8 cellular contexts compared by ENCODE assay signal in genomic region chr2:110383163-110384048, GRCh38.
DNase-seq lines count a peak whose midpoint lies in the region; ATAC-seq and TF ChIP-seq lines count a peak whose summit lies in the region.
"Not testable (repeated sequence)": the region's sequence is repeated elsewhere in the genome, so short reads cannot be mapped to it uniquely, and the experiment has no call there.

No MANE protein-coding gene starts in this region.

- intact Hi-C loops in Calu3 (cut with micrococcal nuclease; ENCODE audit: unreplicated experiment); heart right ventricle (cut with DNase I): not testable (repeated sequence)

- H3K36me3 ChIP-seq in heart right ventricle, result not testable (repeated sequence)

- no CpG with 5 or more reads among the region's 75 CpGs for WGBS in heart right ventricle, 2 donors

- not testable (repeated sequence) for H3K4me1 ChIP-seq in heart right ventricle

- not testable (repeated sequence) for H3K27me3 ChIP-seq in heart right ventricle

- ATAC-seq in GM21529 (IDR thresholded peaks at IDR 0.05; ENCODE audit: unreplicated experiment) (peak; percentile 61), HG03108 (IDR thresholded peaks at IDR 0.05; ENCODE audit: unreplicated experiment) (peak; percentile 55), SK-N-SH treated with all-trans-retinoic acid at 6 μM for 48 hours (peak; percentile 95), heart right ventricle (peak; percentile 79 to 88 (median 84)), naive B cell (ENCODE audit: low read depth in 2 of 2) (peak; percentile 84 to 86)
- peak; percentile 88 for ATAC-seq in activated naive CD8-positive, alpha-beta T cell treated with anti-CD3 and anti-CD28 coated beads, Interleukin-2, amount 10 ng/mL, durations not matched to agents 7 days and 5 days (ENCODE audit: low read depth)
- ATAC-seq in stimulated activated naive CD8-positive, alpha-beta T cell treated with anti-CD3 and anti-CD28 coated beads, Interleukin-15, amount 100 ng/mL, for 72 hours, result peak; percentile 88

- not testable (repeated sequence) for H3K9me3 ChIP-seq in heart right ventricle

- H3K4me1 Mint-ChIP-seq in Calu3 (ENCODE audit: low read depth, unreplicated experiment); activated naive CD8-positive, alpha-beta T cell treated with anti-CD3 and anti-CD28 coated beads, Interleukin-2, amount 10 ng/mL, durations not matched to agents 7 days and 5 days; naive B cell; stimulated activated naive CD8-positive, alpha-beta T cell treated with anti-CD3 and anti-CD28 coated beads, Interleukin-15, amount 100 ng/mL, for 72 hours: not testable (repeated sequence)

- POLR2A ChIA-PET in activated naive CD8-positive, alpha-beta T cell treated with anti-CD3 and anti-CD28 coated beads, Interleukin-2, amount 10 ng/mL, durations not matched to agents 7 days and 5 days (lab: Charles Lee), result not testable (repeated sequence)

- not testable (repeated sequence) for H3K4me3 ChIP-seq in heart right ventricle

- DNase-seq in Calu3; activated naive CD8-positive, alpha-beta T cell treated with anti-CD3 and anti-CD28 coated beads, Interleukin-2, amount 10 ng/mL, durations not matched to agents 7 days and 5 days; heart right ventricle; naive B cell; stimulated activated naive CD8-positive, alpha-beta T cell treated with anti-CD3 and anti-CD28 coated beads, Interleukin-15, amount 100 ng/mL, for 72 hours: not testable (repeated sequence)

- not testable (repeated sequence) for TF ChIP-seq CTCF in Calu3 (IDR thresholded peaks at IDR 0.05; ENCODE audit: unreplicated experiment); heart right ventricle (IDR thresholded peaks at IDR 0.05)

- TSS peak; percentile 2 for BruUV-seq in Calu3 (replicated peaks; lab: Mats Ljungman, UMichigan)

- H3K27me3 Mint-ChIP-seq in Calu3 (ENCODE audit: unreplicated experiment); activated naive CD8-positive, alpha-beta T cell treated with anti-CD3 and anti-CD28 coated beads, Interleukin-2, amount 10 ng/mL, durations not matched to agents 7 days and 5 days; naive B cell; stimulated activated naive CD8-positive, alpha-beta T cell treated with anti-CD3 and anti-CD28 coated beads, Interleukin-15, amount 100 ng/mL, for 72 hours: not testable (repeated sequence)

- not testable (repeated sequence) for H3K27ac ChIP-seq in heart right ventricle

- peak overlapping the region; percentile 51 for H3K4me3 Mint-ChIP-seq in Calu3 (ENCODE audit: low read depth, unreplicated experiment)
- H3K4me3 Mint-ChIP-seq in activated naive CD8-positive, alpha-beta T cell treated with anti-CD3 and anti-CD28 coated beads, Interleukin-2, amount 10 ng/mL, durations not matched to agents 7 days and 5 days; naive B cell; stimulated activated naive CD8-positive, alpha-beta T cell treated with anti-CD3 and anti-CD28 coated beads, Interleukin-15, amount 100 ng/mL, for 72 hours: not testable (repeated sequence)

- not testable (repeated sequence) for H3K27ac Mint-ChIP-seq in Calu3 (ENCODE audit: unreplicated experiment); activated naive CD8-positive, alpha-beta T cell treated with anti-CD3 and anti-CD28 coated beads, Interleukin-2, amount 10 ng/mL, durations not matched to agents 7 days and 5 days; naive B cell; stimulated activated naive CD8-positive, alpha-beta T cell treated with anti-CD3 and anti-CD28 coated beads, Interleukin-15, amount 100 ng/mL, for 72 hours

- H3K36me3 Mint-ChIP-seq in Calu3 (ENCODE audit: insufficient read depth, unreplicated experiment); activated naive CD8-positive, alpha-beta T cell treated with anti-CD3 and anti-CD28 coated beads, Interleukin-2, amount 10 ng/mL, durations not matched to agents 7 days and 5 days; naive B cell: not testable (repeated sequence)

- CTCF ChIA-PET in Calu3 (lab: Charles Lee), result not testable (repeated sequence)

- H3K9me3 Mint-ChIP-seq in Calu3 (ENCODE audit: low read depth, unreplicated experiment); activated naive CD8-positive, alpha-beta T cell treated with anti-CD3 and anti-CD28 coated beads, Interleukin-2, amount 10 ng/mL, durations not matched to agents 7 days and 5 days; naive B cell; stimulated activated naive CD8-positive, alpha-beta T cell treated with anti-CD3 and anti-CD28 coated beads, Interleukin-15, amount 100 ng/mL, for 72 hours: not testable (repeated sequence)
